In the genomic region with DNA sequence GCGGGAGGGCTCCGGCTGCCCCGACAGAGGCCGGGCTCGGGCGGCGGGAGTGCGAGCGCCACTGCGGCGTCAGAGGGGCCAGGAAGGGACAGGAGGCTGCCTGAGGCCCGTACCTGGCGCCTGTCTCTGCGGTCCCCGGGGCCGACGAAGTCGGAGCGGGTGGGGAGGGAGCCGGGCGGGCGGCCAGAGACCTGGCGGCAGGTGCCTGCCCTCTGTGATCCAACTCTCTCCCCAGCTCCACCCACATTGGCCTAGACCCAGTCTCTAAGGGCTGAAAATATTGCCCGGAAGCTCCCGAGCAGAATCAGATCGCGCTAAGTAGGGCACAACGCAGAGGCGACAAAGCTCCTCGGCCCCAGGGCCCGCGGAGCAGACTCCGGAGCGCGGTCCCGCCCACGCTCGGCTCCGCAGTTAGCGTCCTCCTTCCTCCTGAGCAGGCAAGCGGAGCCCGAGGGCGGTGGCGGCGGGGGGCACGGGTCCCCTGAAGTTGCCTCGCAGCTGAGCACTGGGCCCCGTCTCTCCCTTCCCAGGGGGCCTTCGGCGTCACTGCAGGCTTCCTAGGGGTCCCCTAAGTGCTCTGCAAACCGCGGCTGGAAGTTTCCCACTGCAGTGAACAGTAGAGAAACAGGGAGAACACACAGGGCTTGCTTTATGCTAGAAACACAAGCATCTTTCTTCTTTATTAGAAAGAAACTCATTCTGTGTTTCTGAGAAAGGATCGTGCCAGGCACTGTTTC, we compare ENCODE assay signal across 8 cellular contexts. TPM values are rescaled to one million over a fixed set of nuclear protein-coding genes. Genes with fewer than 3 reads are reported as not detected.
DNase-seq lines count a peak whose midpoint lies in the region; ATAC-seq, FAIRE-seq and TF ChIP-seq lines count a peak whose summit lies in the region.

A gene (plus strand): TSS at position 307 of the 737 bp plus-strand sequence. CDS start 906 bp downstream, outside the sequence.

- POLR2A ChIA-PET in CD4-positive, alpha-beta T cell (lab: Charles Lee) = interaction anchor here (0.5 to 7.9 kb wide), 15 partner anchors 10 to 638 kb away, joined by 3 to 232 read pairs (median 4); a partner anchor contains a TSS

- H3K4me1 Mint-ChIP-seq in CD4-positive, alpha-beta T cell (ENCODE audit: low read depth) = peaks cover 34% of the 10 kb centered on the region
- H3K4me1 Mint-ChIP-seq in nephron progenitor cell = peaks cover 25% of the 10 kb centered on the region
- peaks cover 23% of the 10 kb centered on the region for H3K4me1 Mint-ChIP-seq in stimulated activated naive CD8-positive, alpha-beta T cell treated with anti-CD3 and anti-CD28 coated beads, Interleukin-15, Interleukin-2, amounts not matched to agents 100 ng/mL and 50 ng/mL, for 24 hours (ENCODE audit: low read depth)

- peak within 1 kb of the TSS; percentile 84 for H3K4me3 ChIP-seq in fibroblast of the aortic adventitia (ENCODE audit: low read depth, low read length)

- CTCF ChIA-PET in CD4-positive, alpha-beta T cell (lab: Charles Lee) = interaction anchor here (0.6 to 6.2 kb wide), 5 partner anchors 24 to 147 kb away, joined by 3 to 88 read pairs (median 5); a partner anchor contains a TSS

- peak within 1 kb of the TSS; percentile 77 for H3K27ac Mint-ChIP-seq in CD4-positive, alpha-beta T cell
- H3K27ac Mint-ChIP-seq in nephron progenitor cell = peak within 1 kb of the TSS; percentile 39
- peak within 1 kb of the TSS; percentile 91 for H3K27ac Mint-ChIP-seq in stimulated activated naive CD8-positive, alpha-beta T cell treated with anti-CD3 and anti-CD28 coated beads, Interleukin-15, Interleukin-2, amounts not matched to agents 100 ng/mL and 50 ng/mL, for 24 hours

- FAIRE-seq in RCC 7860 (lab: Jason Lieb, UNC) = no peak

- no peaks in the 10 kb centered on the region for H3K27me3 Mint-ChIP-seq in CD4-positive, alpha-beta T cell
- peaks cover 26% of the 10 kb centered on the region for H3K27me3 Mint-ChIP-seq in nephron progenitor cell (ENCODE audit: low read depth, poor library complexity)
- H3K27me3 Mint-ChIP-seq in stimulated activated naive CD8-positive, alpha-beta T cell treated with anti-CD3 and anti-CD28 coated beads, Interleukin-15, Interleukin-2, amounts not matched to agents 100 ng/mL and 50 ng/mL, for 24 hours = no peaks in the 10 kb centered on the region

- peak within 1 kb of the TSS; percentile 83 for H3K27ac ChIP-seq in CD4-positive, alpha-beta T cell (ENCODE audit: low read depth, low read length)

- no peaks in the 10 kb centered on the region for H3K27me3 ChIP-seq in CD4-positive, alpha-beta T cell (ENCODE audit: control insufficient read depth, insufficient read depth, low read length)

- DNase-seq in CD4-positive, alpha-beta T cell = peak; percentile 30 to 72 (median 58)
- DNase-seq in RCC 7860 (ENCODE audit: low spot score) (peak; percentile 31), fibroblast of the aortic adventitia (ENCODE audit: low read depth) (peak; percentile 28), nephron progenitor cell (peak; percentile 67)
- peak; percentile 69 for DNase-seq in activated T-helper 9 cell treated with anti-CD3 and anti-CD28 coated beads, Interleukin-2, amount 50 U/mL, for 16 hours (ENCODE audit: low read depth)

- no peak for TF ChIP-seq CTCF in CD4-positive, alpha-beta T cell (IDR thresholded peaks at IDR 0.05)
- TF ChIP-seq CTCF in fibroblast of the aortic adventitia (IDR thresholded peaks at IDR 0.05; ENCODE audit: insufficient read depth, low read length) = no peak
- TF ChIP-seq CTCF in nephron progenitor cell (IDR thresholded peaks at IDR 0.05) = no peak

- H3K4me3 Mint-ChIP-seq in CD4-positive, alpha-beta T cell = peak within 1 kb of the TSS; percentile 88
- H3K4me3 Mint-ChIP-seq in nephron progenitor cell = peak within 1 kb of the TSS; percentile 87
- peak within 1 kb of the TSS; percentile 88 for H3K4me3 Mint-ChIP-seq in stimulated activated naive CD8-positive, alpha-beta T cell treated with anti-CD3 and anti-CD28 coated beads, Interleukin-15, Interleukin-2, amounts not matched to agents 100 ng/mL and 50 ng/mL, for 24 hours

- intact Hi-C loops in CD4-positive, alpha-beta T cell (cut with DNase I, micrococcal nuclease) = loop anchor here (1.0 to 5.0 kb wide), 2 partner anchors 31 to 369 kb away; no protein-coding TSS in a partner anchor

- H3K36me3 Mint-ChIP-seq in CD4-positive, alpha-beta T cell (ENCODE audit: low read depth) = peaks cover 39% of the 10 kb centered on the region
- peaks cover 26% of the 10 kb centered on the region for H3K36me3 Mint-ChIP-seq in nephron progenitor cell (ENCODE audit: low read depth)
- H3K36me3 Mint-ChIP-seq in stimulated activated naive CD8-positive, alpha-beta T cell treated with anti-CD3 and anti-CD28 coated beads, Interleukin-15, Interleukin-2, amounts not matched to agents 100 ng/mL and 50 ng/mL, for 24 hours (ENCODE audit: low read depth) = peaks cover 35% of the 10 kb centered on the region

- no peaks in the 10 kb centered on the region for H3K9me3 Mint-ChIP-seq in CD4-positive, alpha-beta T cell
- H3K9me3 Mint-ChIP-seq in nephron progenitor cell = no peaks in the 10 kb centered on the region
- H3K9me3 Mint-ChIP-seq in stimulated activated naive CD8-positive, alpha-beta T cell treated with anti-CD3 and anti-CD28 coated beads, Interleukin-15, Interleukin-2, amounts not matched to agents 100 ng/mL and 50 ng/mL, for 24 hours = no peaks in the 10 kb centered on the region

- H3K9me3 ChIP-seq in CD4-positive, alpha-beta T cell (ENCODE audit: control insufficient read depth, low read length) = no peaks in the 10 kb centered on the region

- peak; percentile 70 for ATAC-seq in CD4-positive, alpha-beta T cell (ENCODE audit: poor library complexity)
- ATAC-seq in GM19397 (IDR thresholded peaks at IDR 0.05; ENCODE audit: unreplicated experiment) (peak; percentile 42), HG03558 (IDR thresholded peaks at IDR 0.05; ENCODE audit: extremely low read depth, unreplicated experiment) (peak; percentile 31)

RNA-seq across cellular contexts. Expression of the gene that starts here (rescaled TPM):
- total RNA-seq in CD4-positive, alpha-beta T cell = 100 to 1,000 TPM; 125 to 128 TPM
- 5.2 and 11.0 TPM in 2 replicates for total RNA-seq in fibroblast of the aortic adventitia (ENCODE audit: low replicate concordance)

Comparison
In these comparisons a context has a peak if more than half of its experiments do, and no peak if none do; other contexts are left out.
1. Peak in every context shown above with its lines: DNase-seq, ATAC-seq, H3K4me3 ChIP-seq and H3K27ac ChIP-seq.
2. RNA of the gene that starts here (total RNA-seq): 125 to 128 TPM in CD4-positive, alpha-beta T cell; 5.2 to 11.0 TPM in fibroblast of the aortic adventitia; every median in the first group is over 10 times any median in the second.
3. H3K27ac Mint-ChIP-seq: peak in every context shown above with its lines; median percentile 91 in stimulated activated naive CD8-positive, alpha-beta T cell treated with anti-CD3 and anti-CD28 coated beads, Interleukin-15, Interleukin-2, amounts not matched to agents 100 ng/mL and 50 ng/mL, for 24 hours; 77 in CD4-positive, alpha-beta T cell; 39 in nephron progenitor cell.